Comparison of ENCODE assay signal across 10 cellular contexts in the genomic region with DNA sequence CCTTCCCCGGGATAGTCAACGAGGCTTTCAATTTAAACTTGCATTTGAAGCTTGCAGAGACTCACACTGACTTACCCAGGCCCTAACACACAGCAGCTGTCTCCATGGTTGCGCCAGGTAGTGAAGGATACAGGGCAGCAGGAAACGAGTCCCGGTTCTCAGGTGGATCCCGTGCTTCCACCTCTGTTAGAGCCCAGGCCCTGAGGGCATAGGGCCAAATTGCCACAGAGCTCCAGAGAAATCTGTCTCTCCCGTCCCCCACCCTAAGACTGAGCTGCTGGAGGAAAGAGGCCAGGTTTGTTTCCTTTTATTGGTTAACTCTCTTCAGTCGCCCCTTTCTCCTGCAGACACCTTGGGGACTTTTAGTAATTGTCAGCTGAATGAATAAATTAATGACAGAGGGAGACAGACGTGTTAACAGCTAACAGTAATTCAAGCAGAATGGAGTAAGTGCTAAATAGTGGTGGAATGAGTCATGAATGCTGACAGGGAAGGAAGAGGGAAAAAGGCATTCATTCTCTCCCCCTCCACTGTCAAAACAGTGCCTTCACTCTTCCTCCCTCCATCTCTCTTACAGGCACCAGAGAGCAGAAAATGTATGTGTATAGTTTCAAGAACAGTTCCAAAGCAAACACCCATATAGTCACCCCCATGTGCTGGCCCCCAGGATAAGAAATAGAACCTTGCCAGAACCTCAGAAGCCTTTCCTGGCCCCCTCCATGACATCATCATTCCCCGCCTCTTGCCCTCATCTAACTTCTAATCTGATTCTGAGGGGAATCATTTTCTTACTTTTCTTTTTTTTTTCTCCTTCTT. TPM values are rescaled to one million over a fixed set of nuclear protein-coding genes. Genes with fewer than 3 reads are reported as not detected.
DNase-seq lines count a peak whose midpoint lies in the region; ATAC-seq and TF ChIP-seq lines count a peak whose summit lies in the region.
"Had no signal": no experiment of that assay in that cellular context is flagged by ENCODE, and none has a peak within 500 bp of the region (broad histone marks: within the 10 kb centered on the region; RNA-seq: fewer than 3 reads in every experiment).

No MANE protein-coding gene starts in this region.

- no peak overlapping the region for H3K4me3 ChIP-seq in heart right ventricle
- H3K4me3 ChIP-seq: suprapubic skin had no signal

- POLR2A ChIA-PET in naive thymus-derived CD8-positive, alpha-beta T cell (lab: Charles Lee) = no interaction called here

- H3K27me3 Mint-ChIP-seq in naive thymus-derived CD8-positive, alpha-beta T cell = peaks cover 7 to 22% (median 19%) of the 10 kb centered on the region in 5 donors

- H3K27me3 ChIP-seq in heart right ventricle = no peaks in the 10 kb centered on the region
- H3K27me3 ChIP-seq: suprapubic skin had no signal

- DNase-seq in NOMO-1 treated with DMSO at 0.1 percent for 48 hours (lab: John Stamatoyannopoulos, UW; ENCODE audit: unreplicated experiment) = peak; percentile 44
- DNase-seq in NOMO-1 treated with dmso at 0.1 percent for 144 hours (lab: John Stamatoyannopoulos, UW; ENCODE audit: unreplicated experiment) = no peak
- peak; percentile 44 for DNase-seq in SK-MEL-5 (ENCODE audit: low read depth, low spot score)
- DNase-seq in heart right ventricle = no peak
- DNase-seq in stimulated activated effector memory CD8-positive, alpha-beta T cell treated with anti-CD3 and anti-CD28 coated beads, Interleukin-12 subunit alpha, Interleukin-12 subunit beta, amount 100 ng/mL, for 72 hours (ENCODE audit: low spot score in 2 of 2) = no peak
- no peak for DNase-seq in NCI-H510A (lab: John Stamatoyannopoulos, UW)
- no peak for DNase-seq in naive thymus-derived CD8-positive, alpha-beta T cell
- DNase-seq: C1 segment of cervical spinal cord had no signal

- ATAC-seq in heart right ventricle = peak in 6 of 8 donors; percentile 48 to 78 (median 65)
- peak; percentile 77 for ATAC-seq in stimulated activated effector memory CD8-positive, alpha-beta T cell treated with anti-CD3 and anti-CD28 coated beads, Interleukin-12 subunit alpha, Interleukin-12 subunit beta, amount 100 ng/mL, for 72 hours
- ATAC-seq in GM18868 (IDR thresholded peaks at IDR 0.05; ENCODE audit: unreplicated experiment) = no peak
- no peak for ATAC-seq in naive thymus-derived CD8-positive, alpha-beta T cell

- no peak overlapping the region for H3K27ac Mint-ChIP-seq in stimulated activated effector memory CD8-positive, alpha-beta T cell treated with anti-CD3 and anti-CD28 coated beads, Interleukin-12 subunit alpha, Interleukin-12 subunit beta, amount 100 ng/mL, for 72 hours
- peak overlapping the region in 1 of 10 donors; percentile 29 for H3K27ac Mint-ChIP-seq in naive thymus-derived CD8-positive, alpha-beta T cell

- H3K9me3 Mint-ChIP-seq in stimulated activated effector memory CD8-positive, alpha-beta T cell treated with anti-CD3 and anti-CD28 coated beads, Interleukin-12 subunit alpha, Interleukin-12 subunit beta, amount 100 ng/mL, for 72 hours = no peaks in the 10 kb centered on the region
- H3K9me3 Mint-ChIP-seq in naive thymus-derived CD8-positive, alpha-beta T cell = no peaks in the 10 kb centered on the region

- H3K9me3 ChIP-seq in heart right ventricle = no peaks in the 10 kb centered on the region
- H3K9me3 ChIP-seq: suprapubic skin had no signal

- H3K36me3 ChIP-seq in heart right ventricle = no peaks in the 10 kb centered on the region
- H3K36me3 ChIP-seq: suprapubic skin had no signal

- no peaks in the 10 kb centered on the region for H3K4me1 Mint-ChIP-seq in stimulated activated effector memory CD8-positive, alpha-beta T cell treated with anti-CD3 and anti-CD28 coated beads, Interleukin-12 subunit alpha, Interleukin-12 subunit beta, amount 100 ng/mL, for 72 hours
- no peaks in the 10 kb centered on the region for H3K4me1 Mint-ChIP-seq in naive thymus-derived CD8-positive, alpha-beta T cell

- 58 to 61% methylated on average over 10 of the region's 10 CpGs for WGBS in heart right ventricle, 2 donors

- no peaks in the 10 kb centered on the region for H3K36me3 Mint-ChIP-seq in stimulated activated effector memory CD8-positive, alpha-beta T cell treated with anti-CD3 and anti-CD28 coated beads, Interleukin-12 subunit alpha, Interleukin-12 subunit beta, amount 100 ng/mL, for 72 hours
- H3K36me3 Mint-ChIP-seq in naive thymus-derived CD8-positive, alpha-beta T cell = no peaks in the 10 kb centered on the region

- TF ChIP-seq CTCF in heart right ventricle (IDR thresholded peaks at IDR 0.05) = no peak

- H3K4me1 ChIP-seq in heart right ventricle = peaks cover 0 to 20% (median 11%) of the 10 kb centered on the region in 9 donors

- no peak overlapping the region for H3K27ac ChIP-seq in heart right ventricle
- H3K27ac ChIP-seq: suprapubic skin had no signal

- intact Hi-C loops in heart right ventricle (cut with DNase I) = no loop called here

- in situ Hi-C loops in SK-MEL-5 (cut with HindIII; ENCODE audit: low pct_unique_long_range_greater_than_20kb, low sequenced_read_pairs) = no loop called here

- no peak overlapping the region for H3K4me3 Mint-ChIP-seq in stimulated activated effector memory CD8-positive, alpha-beta T cell treated with anti-CD3 and anti-CD28 coated beads, Interleukin-12 subunit alpha, Interleukin-12 subunit beta, amount 100 ng/mL, for 72 hours
- H3K4me3 Mint-ChIP-seq in naive thymus-derived CD8-positive, alpha-beta T cell = no peak overlapping the region

RNA-seq across cellular contexts. Expression of a gene that starts 16.7 kb away (rescaled TPM):
- 5.3 and 5.5 TPM in 2 replicates for total RNA-seq in SK-MEL-5 (2014; rRNA removed; shearing (Covaris generic))
- 13.2 and 15.7 TPM in 2 replicates for polyA plus RNA-seq in SK-MEL-5 (2015; cell fraction: cytosol; rRNA removed)
- 28.5 and 44.1 TPM in 2 replicates for polyA plus RNA-seq in SK-MEL-5 (2015; cell fraction: nucleus; rRNA removed)
- 10 to 100 TPM in 7 of 10 donors, 1 to 10 TPM in 3; 6.6 to 14.1 (median 11.7) TPM for total RNA-seq in heart right ventricle
- 1 to 10 TPM; 5.0 to 5.8 TPM for polyA plus RNA-seq in heart right ventricle
- total RNA-seq in naive thymus-derived CD8-positive, alpha-beta T cell = under 1 TPM; 0.30 to 0.55 TPM
- polyA plus RNA-seq in naive thymus-derived CD8-positive, alpha-beta T cell = under 1 TPM in 2 of 3 donors, not detected in 1; 0.04 to 0.54 TPM

Comparison
In these comparisons a context has a peak if more than half of its experiments do, and no peak if none do; other contexts are left out.
1. DNase-seq: peak in NOMO-1 treated with DMSO at 0.1 percent for 48 hours (single experiment) and SK-MEL-5 (single experiment); none in NOMO-1 treated with dmso at 0.1 percent for 144 hours (single experiment), heart right ventricle (0 of 2), stimulated activated effector memory CD8-positive, alpha-beta T cell treated with anti-CD3 and anti-CD28 coated beads, Interleukin-12 subunit alpha, Interleukin-12 subunit beta, amount 100 ng/mL, for 72 hours (0 of 2), NCI-H510A (single experiment) and naive thymus-derived CD8-positive, alpha-beta T cell (0 of 10).
2. ATAC-seq: peak in heart right ventricle (6 of 8) and stimulated activated effector memory CD8-positive, alpha-beta T cell treated with anti-CD3 and anti-CD28 coated beads, Interleukin-12 subunit alpha, Interleukin-12 subunit beta, amount 100 ng/mL, for 72 hours (single experiment); none in GM18868 (single experiment) and naive thymus-derived CD8-positive, alpha-beta T cell (0 of 2).